Comparison of ENCODE assay signal across 15 cellular contexts in the genomic region with DNA sequence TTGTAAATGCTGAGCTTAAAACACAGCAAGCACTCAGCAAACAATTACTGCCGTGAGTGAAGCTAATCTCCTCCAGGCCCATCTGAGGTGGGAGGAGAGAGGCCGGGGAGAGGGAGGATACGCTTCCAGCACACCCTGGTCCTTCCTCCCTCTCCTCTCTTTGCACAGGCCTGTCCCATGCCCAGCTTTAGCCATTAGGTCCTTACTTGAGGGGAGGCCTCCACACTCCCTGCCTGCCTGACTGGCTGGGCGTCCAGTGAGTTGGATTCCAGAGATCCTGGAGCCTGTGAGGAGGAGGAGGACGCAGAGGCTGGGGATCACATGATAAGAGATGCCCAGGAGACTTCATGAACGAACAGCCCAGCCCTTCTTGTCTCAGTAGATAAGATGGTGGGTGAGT.
DNase-seq lines count a peak whose midpoint lies in the region; FAIRE-seq and TF ChIP-seq lines count a peak whose summit lies in the region.
"Had no signal": no experiment of that assay in that cellular context is flagged by ENCODE, and none has a peak within 500 bp of the region (broad histone marks: within the 10 kb centered on the region; RNA-seq: fewer than 3 reads in every experiment).

No MANE protein-coding gene starts in this region.

- peak; percentile 65 for DNase-seq in ELF-1 (ENCODE audit: low read depth, low spot score)
- DNase-seq in NCI-H226 = peak; percentile 92
- DNase-seq in colonic mucosa = no peak
- DNase-seq in nephron progenitor cell = no peak
- no peak for DNase-seq in posterior cingulate gyrus
- DNase-seq in chondrocyte (ENCODE audit: low spot score) = no peak
- no peak for DNase-seq in caudate nucleus (lab: John Stamatoyannopoulos, UW)
- no peak for DNase-seq in HTR-8/SVneo (ENCODE audit: insufficient read length, low spot score)
- DNase-seq: activated CD8-positive, alpha-beta T cell treated with anti-CD3 and anti-CD28 coated beads, Interleukin-2, amount 10 ng/mL, durations not matched to agents 7 days and 5 days; CD4-positive, CD25-positive, alpha-beta regulatory T cell had no signal

- peaks cover 10% of the 10 kb centered on the region for H3K4me1 ChIP-seq in colonic mucosa

- no peak overlapping the region for H3K4me3 ChIP-seq in colonic mucosa
- H3K4me3 ChIP-seq: gastroesophageal sphincter had no signal

- H3K27ac ChIP-seq in colonic mucosa (peak overlapping the region; percentile 55), caudate nucleus (ENCODE audit: low read depth, low read length) (no peak overlapping the region)
- H3K27ac ChIP-seq: gastroesophageal sphincter, HL-60, parathyroid adenoma had no signal

- no peaks in the 10 kb centered on the region for H3K27me3 ChIP-seq in colonic mucosa
- H3K27me3 ChIP-seq: gastroesophageal sphincter had no signal

- FAIRE-seq in HTR-8/SVneo (lab: Jason Lieb, UNC) = no peak

- H3K36me3 ChIP-seq in colonic mucosa = no peaks in the 10 kb centered on the region
- H3K36me3 ChIP-seq: gastroesophageal sphincter had no signal

- H3K9me3 Mint-ChIP-seq in nephron progenitor cell = peaks cover 5% of the 10 kb centered on the region
- H3K9me3 Mint-ChIP-seq in chondrocyte (ENCODE audit: low read depth) = peaks cover 3% of the 10 kb centered on the region

- H3K36me3 Mint-ChIP-seq in nephron progenitor cell (ENCODE audit: low read depth) (no peaks in the 10 kb centered on the region), chondrocyte (ENCODE audit: low read depth) (no peaks in the 10 kb centered on the region)
- H3K36me3 Mint-ChIP-seq: activated naive CD8-positive, alpha-beta T cell; CD4-positive, CD25-positive, alpha-beta regulatory T cell had no signal

- peak overlapping the region in 1 of 2 donors; percentile 27 for H3K9ac ChIP-seq in colonic mucosa (ENCODE audit: low read depth in 2 of 2, low read length in 2 of 2)
- H3K9ac ChIP-seq: parathyroid adenoma had no signal

- H3K4me1 Mint-ChIP-seq in nephron progenitor cell (peaks cover 51% of the 10 kb centered on the region), chondrocyte (ENCODE audit: low read depth) (peaks cover 34% of the 10 kb centered on the region)

- H3K27ac Mint-ChIP-seq in nephron progenitor cell (peak overlapping the region; percentile 37), chondrocyte (ENCODE audit: unreplicated experiment) (no peak overlapping the region)
- H3K27ac Mint-ChIP-seq: activated CD8-positive, alpha-beta T cell treated with anti-CD3 and anti-CD28 coated beads, Interleukin-2, amount 10 ng/mL, durations not matched to agents 7 days and 5 days; activated naive CD8-positive, alpha-beta T cell; T-helper 1 cell treated with Interleukin-12 subunit alpha and Interleukin-12 subunit beta and Interleukin-4 antibody, amounts not matched to agents 30 μg/mL and 1 μg/mL, for 36 hours had no signal

- peaks cover 10% of the 10 kb centered on the region for H3K27me3 Mint-ChIP-seq in nephron progenitor cell (ENCODE audit: low read depth, poor library complexity)
- H3K27me3 Mint-ChIP-seq in chondrocyte (ENCODE audit: low read depth) = no peaks in the 10 kb centered on the region
- H3K27me3 Mint-ChIP-seq: activated naive CD8-positive, alpha-beta T cell had no signal

- intact Hi-C loops in colonic mucosa (cut with DNase I) = no loop called here
- intact Hi-C loops in posterior cingulate gyrus (cut with DNase I) = no loop called here

- H3K9me3 ChIP-seq in colonic mucosa = no peaks in the 10 kb centered on the region
- H3K9me3 ChIP-seq: gastroesophageal sphincter had no signal

- H3K4me3 Mint-ChIP-seq in nephron progenitor cell (no peak overlapping the region), chondrocyte (ENCODE audit: unreplicated experiment) (no peak overlapping the region)
- H3K4me3 Mint-ChIP-seq: activated CD8-positive, alpha-beta T cell treated with anti-CD3 and anti-CD28 coated beads, Interleukin-2, amount 10 ng/mL, durations not matched to agents 7 days and 5 days; activated naive CD8-positive, alpha-beta T cell; CD4-positive, CD25-positive, alpha-beta regulatory T cell; T-helper 1 cell treated with Interleukin-12 subunit alpha and Interleukin-12 subunit beta and Interleukin-4 antibody, amounts not matched to agents 30 μg/mL and 1 μg/mL, for 36 hours had no signal

- TF ChIP-seq CTCF in colonic mucosa (IDR thresholded peaks at IDR 0.05) (no peak), nephron progenitor cell (IDR thresholded peaks at IDR 0.05) (no peak), chondrocyte (IDR thresholded peaks at IDR 0.05) (no peak)

Comparison
In these comparisons a context has a peak if more than half of its experiments do, and no peak if none do; other contexts are left out.
1. DNase-seq: peak in ELF-1 (single experiment) and NCI-H226 (single experiment); none in colonic mucosa (single experiment), nephron progenitor cell (single experiment), posterior cingulate gyrus (0 of 10), chondrocyte (single experiment), caudate nucleus (0 of 61) and HTR-8/SVneo (single experiment).